In genomic region chr1:148033147-148033546, GRCh38 we compare ENCODE assay signal across 8 cellular contexts.
A peak's percentile ranks its signal among the peaks of the same experiment; 100 is the strongest.
DNase-seq lines count a peak whose midpoint lies in the region; ATAC-seq and TF ChIP-seq lines count a peak whose summit lies in the region.
"Not testable (repeated sequence)": the region's sequence is repeated elsewhere in the genome, so short reads cannot be mapped to it uniquely, and the experiment has no call there.

No MANE protein-coding gene starts in this region.

- not testable (repeated sequence) for H3K4me1 Mint-ChIP-seq in Calu3 (ENCODE audit: low read depth, unreplicated experiment); activated naive CD4-positive, alpha-beta T cell treated with anti-CD3 and anti-CD28 coated beads, Interleukin-2, amount 50 U/mL, for 24 hours; stimulated activated naive CD8-positive, alpha-beta T cell treated with anti-CD3 and anti-CD28 coated beads, Interleukin-15, Interleukin-2, amounts not matched to agents 100 ng/mL and 50 ng/mL, for 24 hours (ENCODE audit: low read depth)

- BruUV-seq in Calu3 (replicated peaks; lab: Mats Ljungman, UMichigan) = TSS peak; percentile 63
- TSS peak; percentile 34 for BruUV-seq in PC-9 (replicated peaks; lab: Mats Ljungman, UMichigan)

- H3K9me3 ChIP-seq in PC-9 (ENCODE audit: insufficient read depth, low read depth) = not testable (repeated sequence)

- intact Hi-C loops in Calu3 (cut with micrococcal nuclease; ENCODE audit: unreplicated experiment); PC-9 (cut with micrococcal nuclease; ENCODE audit: unreplicated experiment); dorsolateral prefrontal cortex (cut with DNase I): not testable (repeated sequence)

- not testable (repeated sequence) for H3K27ac Mint-ChIP-seq in Calu3 (ENCODE audit: unreplicated experiment); activated naive CD4-positive, alpha-beta T cell treated with anti-CD3 and anti-CD28 coated beads, Interleukin-2, amount 50 U/mL, for 24 hours; stimulated activated naive CD8-positive, alpha-beta T cell treated with anti-CD3 and anti-CD28 coated beads, Interleukin-15, Interleukin-2, amounts not matched to agents 100 ng/mL and 50 ng/mL, for 24 hours

- not testable (repeated sequence) for H3K9me3 Mint-ChIP-seq in Calu3 (ENCODE audit: low read depth, unreplicated experiment); activated naive CD4-positive, alpha-beta T cell treated with anti-CD3 and anti-CD28 coated beads, Interleukin-2, amount 50 U/mL, for 24 hours; stimulated activated naive CD8-positive, alpha-beta T cell treated with anti-CD3 and anti-CD28 coated beads, Interleukin-15, Interleukin-2, amounts not matched to agents 100 ng/mL and 50 ng/mL, for 24 hours

- H3K36me3 ChIP-seq in PC-9 (ENCODE audit: low read depth) = not testable (repeated sequence)

- H3K36me3 Mint-ChIP-seq in Calu3 (ENCODE audit: insufficient read depth, unreplicated experiment); activated naive CD4-positive, alpha-beta T cell treated with anti-CD3 and anti-CD28 coated beads, Interleukin-2, amount 50 U/mL, for 24 hours; stimulated activated naive CD8-positive, alpha-beta T cell treated with anti-CD3 and anti-CD28 coated beads, Interleukin-15, Interleukin-2, amounts not matched to agents 100 ng/mL and 50 ng/mL, for 24 hours (ENCODE audit: low read depth): not testable (repeated sequence)

- not testable (repeated sequence) for DNase-seq in Calu3; PC-9; dorsolateral prefrontal cortex; fibroblast of villous mesenchyme (ENCODE audit: low read depth); omental fat pad (ENCODE audit: low spot score)

- not testable (repeated sequence) for H3K4me2 ChIP-seq in PC-9

- not testable (repeated sequence) for H3K27me3 Mint-ChIP-seq in Calu3 (ENCODE audit: unreplicated experiment); activated naive CD4-positive, alpha-beta T cell treated with anti-CD3 and anti-CD28 coated beads, Interleukin-2, amount 50 U/mL, for 24 hours
- H3K27me3 Mint-ChIP-seq in stimulated activated naive CD8-positive, alpha-beta T cell treated with anti-CD3 and anti-CD28 coated beads, Interleukin-15, Interleukin-2, amounts not matched to agents 100 ng/mL and 50 ng/mL, for 24 hours = peaks cover 13% of the 10 kb centered on the region

- peak; percentile 41 for ATAC-seq in omental fat pad (ENCODE audit: low FRiP score)

- not testable (repeated sequence) for H2AFZ ChIP-seq in PC-9

- not testable (repeated sequence) for H4K20me1 ChIP-seq in PC-9 (ENCODE audit: insufficient read depth)

- POLR2A ChIA-PET in PC-9 (lab: Charles Lee; ENCODE audit: unreplicated experiment) = not testable (repeated sequence)

- not testable (repeated sequence) for H3K27me3 ChIP-seq in PC-9 (ENCODE audit: insufficient read depth, low read depth); dorsolateral prefrontal cortex

- TF ChIP-seq CTCF in Calu3 (IDR thresholded peaks at IDR 0.05; ENCODE audit: unreplicated experiment); PC-9 (conservative IDR thresholded peaks at IDR 0.05); dorsolateral prefrontal cortex (IDR thresholded peaks at IDR 0.05 in 54 of 56, conservative IDR thresholded peaks at IDR 0.05 in 2 of 56; ENCODE audit: low read depth in 1 of 56, partially characterized antibody in 56 of 56); fibroblast of villous mesenchyme (IDR thresholded peaks at IDR 0.05; ENCODE audit: insufficient read depth, low read depth, low read length); omental fat pad (IDR thresholded peaks at IDR 0.05): not testable (repeated sequence)

- not testable (repeated sequence) for H3K9me2 ChIP-seq in PC-9 (ENCODE audit: insufficient read depth)

- not testable (repeated sequence) for H3K27ac ChIP-seq in PC-9
- H3K27ac ChIP-seq in dorsolateral prefrontal cortex = peak overlapping the region in 4 of 59 donors; percentile 10 to 57 (median 54)

- H3K4me3 ChIP-seq in PC-9 = not testable (repeated sequence)
- H3K4me3 ChIP-seq in dorsolateral prefrontal cortex (peak overlapping the region in 42 of 59 donors; percentile 7 to 52 (median 36)), fibroblast of villous mesenchyme (ENCODE audit: low read depth, low read length) (peak overlapping the region; percentile 39), iPS-11a (ENCODE audit: low read depth, low read length) (peak overlapping the region; percentile 20)

- H3F3A ChIP-seq in PC-9 (ENCODE audit: insufficient read depth, low read depth) = not testable (repeated sequence)

- H3K4me3 Mint-ChIP-seq in Calu3 (ENCODE audit: low read depth, unreplicated experiment) = not testable (repeated sequence)
- peak overlapping the region; percentile 26 for H3K4me3 Mint-ChIP-seq in activated naive CD4-positive, alpha-beta T cell treated with anti-CD3 and anti-CD28 coated beads, Interleukin-2, amount 50 U/mL, for 24 hours
- peak overlapping the region; percentile 39 for H3K4me3 Mint-ChIP-seq in stimulated activated naive CD8-positive, alpha-beta T cell treated with anti-CD3 and anti-CD28 coated beads, Interleukin-15, Interleukin-2, amounts not matched to agents 100 ng/mL and 50 ng/mL, for 24 hours

- not testable (repeated sequence) for H3K79me2 ChIP-seq in PC-9 (ENCODE audit: low read depth)

- CTCF ChIA-PET in Calu3 (lab: Charles Lee); PC-9 (lab: Charles Lee): not testable (repeated sequence)

- H3K4me1 ChIP-seq in PC-9 (replicated peaks; ENCODE audit: insufficient read depth) = not testable (repeated sequence)
